17 cellular contexts compared by ENCODE assay signal in genomic region chr3:187132666-187133065, GRCh38. TPM values are rescaled to one million over a fixed set of nuclear protein-coding genes. Genes with fewer than 3 reads are reported as not detected.
A peak's percentile ranks its signal among the peaks of the same experiment; 100 is the strongest.
DNase-seq lines count a peak whose midpoint lies in the region; ATAC-seq and TF ChIP-seq lines count a peak whose summit lies in the region.
"Had no signal": no experiment of that assay in that cellular context is flagged by ENCODE, and none has a peak within 500 bp of the region (broad histone marks: within the 10 kb centered on the region; RNA-seq: fewer than 3 reads in every experiment).

No MANE protein-coding gene starts in this region.

- peaks cover 34% of the 10 kb centered on the region for H3K36me3 Mint-ChIP-seq in stimulated activated naive CD8-positive, alpha-beta T cell treated with anti-CD3 and anti-CD28 coated beads, Interleukin-15, Interleukin-2, amounts not matched to agents 100 ng/mL and 50 ng/mL, for 24 hours (ENCODE audit: low read depth)
- H3K36me3 Mint-ChIP-seq in T-helper 17 cell (ENCODE audit: low read depth) = no peaks in the 10 kb centered on the region
- peaks cover 12% of the 10 kb centered on the region for H3K36me3 Mint-ChIP-seq in natural killer cell

- no peak for ATAC-seq in stimulated activated naive CD8-positive, alpha-beta T cell treated with anti-CD3 and anti-CD28 coated beads, Interleukin-15, Interleukin-2, amounts not matched to agents 100 U/mL and 50 U/mL, for 24 hours
- no peak for ATAC-seq in T-helper 17 cell
- ATAC-seq in natural killer cell = no peak
- no peak for ATAC-seq in GM18861 (IDR thresholded peaks at IDR 0.05; ENCODE audit: unreplicated experiment)
- ATAC-seq in GM18873 (IDR thresholded peaks at IDR 0.05; ENCODE audit: low FRiP score, unreplicated experiment) = no peak
- ATAC-seq: A549 had no signal

- peaks cover 17% of the 10 kb centered on the region for H3K9me3 Mint-ChIP-seq in stimulated activated naive CD8-positive, alpha-beta T cell treated with anti-CD3 and anti-CD28 coated beads, Interleukin-15, Interleukin-2, amounts not matched to agents 100 ng/mL and 50 ng/mL, for 24 hours
- peaks cover 0 to 6% of the 10 kb centered on the region in 2 donors for H3K9me3 Mint-ChIP-seq in natural killer cell

- intact Hi-C loops in natural killer cell (cut with micrococcal nuclease) = loop anchor here (5.0 to 10.0 kb wide), 2 partner anchors 350 to 558 kb away; partner anchors contain the start of genes DNAJB11 and EIF4A2

- H3K27me3 Mint-ChIP-seq in stimulated activated naive CD8-positive, alpha-beta T cell treated with anti-CD3 and anti-CD28 coated beads, Interleukin-15, Interleukin-2, amounts not matched to agents 100 ng/mL and 50 ng/mL, for 24 hours = no peaks in the 10 kb centered on the region
- no peaks in the 10 kb centered on the region for H3K27me3 Mint-ChIP-seq in T-helper 17 cell
- no peaks in the 10 kb centered on the region for H3K27me3 Mint-ChIP-seq in natural killer cell (ENCODE audit: low read depth in 2 of 2)

- peaks cover 40% of the 10 kb centered on the region for H3K4me1 Mint-ChIP-seq in stimulated activated naive CD8-positive, alpha-beta T cell treated with anti-CD3 and anti-CD28 coated beads, Interleukin-15, Interleukin-2, amounts not matched to agents 100 ng/mL and 50 ng/mL, for 24 hours (ENCODE audit: low read depth)
- H3K4me1 Mint-ChIP-seq in T-helper 17 cell (peaks cover 29% of the 10 kb centered on the region), natural killer cell (peaks cover 45 to 57% of the 10 kb centered on the region in 2 donors)

- TF ChIP-seq CTCF in natural killer cell (IDR thresholded peaks at IDR 0.05) = no peak

- H3K4me3 Mint-ChIP-seq in stimulated activated naive CD8-positive, alpha-beta T cell treated with anti-CD3 and anti-CD28 coated beads, Interleukin-15, Interleukin-2, amounts not matched to agents 100 ng/mL and 50 ng/mL, for 24 hours = no peak overlapping the region
- H3K4me3 Mint-ChIP-seq in T-helper 17 cell = no peak overlapping the region
- H3K4me3 Mint-ChIP-seq in natural killer cell = peak overlapping the region; percentile 10

- H3K9me3 ChIP-seq in T-helper 17 cell (ENCODE audit: control insufficient read depth, low read length, poor library complexity, severe bottlenecking) = no peaks in the 10 kb centered on the region
- H3K9me3 ChIP-seq: A549 had no signal

- no peak for DNase-seq in stimulated activated naive CD8-positive, alpha-beta T cell treated with anti-CD3 and anti-CD28 coated beads, Interleukin-15, Interleukin-2, amounts not matched to agents 100 U/mL and 50 U/mL, for 24 hours
- no peak for DNase-seq in T-helper 17 cell
- DNase-seq in natural killer cell = no peak
- DNase-seq in NCI-H146 treated with DMSO at 0.1 percent for 48 hours (lab: John Stamatoyannopoulos, UW; ENCODE audit: unreplicated experiment) = no peak
- DNase-seq: C1 segment of cervical spinal cord, DMS79 treated with DMSO at 0.1 percent for 48 hours, NCI-H1048, NCI-H1436 treated with DMSO at 0.1 percent for 48 hours, NCI-H2081, NCI-H510A, NCI-H774, Right ventricle myocardium superior had no signal

- H3K27ac Mint-ChIP-seq in stimulated activated naive CD8-positive, alpha-beta T cell treated with anti-CD3 and anti-CD28 coated beads, Interleukin-15, Interleukin-2, amounts not matched to agents 100 ng/mL and 50 ng/mL, for 24 hours = peak overlapping the region; percentile 1
- peak overlapping the region; percentile 32 for H3K27ac Mint-ChIP-seq in T-helper 17 cell
- peak overlapping the region; percentile 99 for H3K27ac Mint-ChIP-seq in natural killer cell

RNA-seq across cellular contexts. Expression of gene RPL39L, which starts 6.6 kb away (rescaled TPM):
- total RNA-seq in T-helper 17 cell (1 to 10 TPM; 2.2 to 5.8 TPM), natural killer cell (1 to 10 TPM; 3.1 to 6.6 (median 4.3) TPM)
- total RNA-seq: HT1080 had no signal

Comparison
In these comparisons a context has a peak if more than half of its experiments do, and no peak if none do; other contexts are left out.
1. H3K27ac Mint-ChIP-seq: peak in every context shown above with its lines; median percentile 99 in natural killer cell; 32 in T-helper 17 cell; 1 in stimulated activated naive CD8-positive, alpha-beta T cell treated with anti-CD3 and anti-CD28 coated beads, Interleukin-15, Interleukin-2, amounts not matched to agents 100 ng/mL and 50 ng/mL, for 24 hours.